In the genomic region with DNA sequence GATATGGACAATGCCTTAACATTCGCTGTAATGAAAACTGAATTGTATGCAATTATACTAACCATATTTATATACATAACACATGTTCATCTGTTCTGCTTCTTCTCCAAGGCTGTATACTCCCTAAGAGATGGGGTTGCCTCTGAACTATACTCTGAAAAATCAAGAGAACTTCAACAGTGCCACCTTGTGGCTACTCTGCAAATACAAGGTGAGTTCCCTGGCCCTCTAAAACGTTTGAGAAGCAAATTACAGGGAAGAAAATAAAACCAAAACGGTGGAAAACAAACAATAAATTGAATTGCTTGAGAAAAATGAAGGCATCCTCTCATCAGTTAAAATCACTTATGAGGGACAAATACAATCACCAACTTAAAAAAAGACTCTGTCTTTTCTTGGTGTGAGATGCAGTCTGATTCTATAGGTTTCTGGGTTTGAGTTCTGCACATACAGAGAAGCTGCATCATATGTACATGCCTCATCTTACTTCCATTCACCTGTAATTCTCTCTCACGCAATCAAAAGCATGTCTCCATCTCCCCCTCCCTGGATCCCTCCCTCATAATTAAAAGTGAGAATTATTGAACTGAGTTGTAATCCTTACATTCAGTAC, we compare ENCODE assay signal across 8 cellular contexts.
DNase-seq lines count a peak whose midpoint lies in the region; ATAC-seq and TF ChIP-seq lines count a peak whose summit lies in the region.

No MANE protein-coding gene starts in this region.

- peak; percentile 69 for ATAC-seq in GM19455 (IDR thresholded peaks at IDR 0.05; ENCODE audit: unreplicated experiment)

- peak; percentile 71 for TF ChIP-seq CTCF in astrocyte of the spinal cord (IDR thresholded peaks at IDR 0.05; ENCODE audit: low read depth, low read length)

- no peak for TF ChIP-seq EP300 in Ishikawa (IDR thresholded peaks at IDR 0.05; ENCODE audit: borderline replicate concordance)

- H3K4me1 ChIP-seq in SJCRH30, result no peaks in the 10 kb centered on the region

- H3K4me3 ChIP-seq in SJCRH30 (no peak overlapping the region), astrocyte of the spinal cord (ENCODE audit: low read depth, low read length) (no peak overlapping the region)

- peaks cover 4% of the 10 kb centered on the region; the same call in 1 of the 2 replicates for H3K36me3 ChIP-seq in SJCRH30

- TF ChIP-seq RAD21 in Ishikawa (IDR thresholded peaks at IDR 0.05; ENCODE audit: low read depth), result peak; percentile 69

- H3K9me3 ChIP-seq in SJCRH30 (replicated peaks), result no peaks in the 10 kb centered on the region

- H3K27me3 ChIP-seq in SJCRH30, result no peaks in the 10 kb centered on the region

- in situ Hi-C loops in astrocyte of the spinal cord (cut with HindIII; ENCODE audit: low sequenced_read_pairs), result no loop called here

- H3K27ac ChIP-seq in SJCRH30, result no peak overlapping the region

- DNase-seq in DMS79 (lab: John Stamatoyannopoulos, UW), result peak; percentile 10
- DNase-seq in SJCRH30, result peak; percentile 43 to 76
- DNase-seq in astrocyte of the spinal cord (ENCODE audit: low read depth, low spot score), result peak; percentile 72
- peak; percentile 33 for DNase-seq in iPS-NIHi11 (ENCODE audit: low spot score)
- DNase-seq in stimulated activated CD4-positive, alpha-beta T cell treated with anti-CD3 and anti-CD28 coated beads, Interleukin-1b, Interleukin-23, amount 100 ng/mL, for 48 hours, result peak; percentile 37
- no peak for DNase-seq in OCI-M2 (lab: John Stamatoyannopoulos, UW; ENCODE audit: unreplicated experiment)

TF ChIP-seq in Ishikawa, 13 proteins besides CTCF, POLR2A, EP300 and RAD21:
- TF ChIP-seq NFIC (IDR thresholded peaks at IDR 0.05) (no peak), YY1 (IDR thresholded peaks at IDR 0.05; ENCODE audit: low read depth) (no peak), EGR1 (IDR thresholded peaks at IDR 0.05) (no peak), TEAD4 (IDR thresholded peaks at IDR 0.05) (no peak), TCF12 (IDR thresholded peaks at IDR 0.05; ENCODE audit: low read depth) (no peak)
- TF ChIP-seq, protein P1, sequence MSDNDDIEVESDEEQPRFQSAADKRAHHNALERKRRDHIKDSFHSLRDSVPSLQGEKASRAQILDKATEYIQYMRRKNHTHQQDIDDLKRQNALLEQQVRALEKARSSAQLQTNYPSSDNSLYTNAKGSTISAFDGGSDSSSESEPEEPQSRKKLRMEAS (IDR thresholded peaks at IDR 0.05), result no peak
